ENCODE assay signal across 28 cellular contexts in genomic region chr16:87273471-87274030, GRCh38.
"Had no signal": no experiment of that assay in that cellular context is flagged by ENCODE, and none has a peak within 500 bp of the region (broad histone marks: within the 10 kb centered on the region; RNA-seq: fewer than 3 reads in every experiment).

No MANE protein-coding gene starts in this region.

- H3K4me3 ChIP-seq: coronary artery, dorsolateral prefrontal cortex had no signal

- H3K27ac ChIP-seq: brain microvascular endothelial cell, coronary artery, dorsolateral prefrontal cortex, WERI-Rb-1 had no signal

- H3K27ac Mint-ChIP-seq: activated CD4-positive, alpha-beta memory T cell treated with anti-CD3 and anti-CD28 coated beads, Interleukin-2, amount 10 ng/mL, durations not matched to agents 7 days and 5 days; activated CD4-positive, alpha-beta T cell treated with anti-CD3 and anti-CD28 coated beads for 36 hours; activated CD4-positive, alpha-beta T cell treated with anti-CD3 and anti-CD28 coated beads, Interleukin-2, amount 10 ng/mL, durations not matched to agents 24 days and 14 days; activated naive CD4-positive, alpha-beta T cell treated with anti-CD3 and anti-CD28 coated beads, Interleukin-2, amount 10 ng/mL, durations not matched to agents 7 days and 5 days; activated naive CD4-positive, alpha-beta T cell treated with anti-CD3 and anti-CD28 coated beads, Interleukin-2, amount 50 U/mL, for 72 hours; activated naive CD8-positive, alpha-beta T cell treated with anti-CD3 and anti-CD28 coated beads, Interleukin-2, amount 10 ng/mL, durations not matched to agents 7 days and 5 days; activated T-cell treated with anti-CD3 and anti-CD28 coated beads, Interleukin-2, amount 50 U/mL, for 24 hours; activated T-cell treated with anti-CD3 and anti-CD28 coated beads, Interleukin-2, amount 50 U/mL, for 72 hours; dendritic cell treated with granulocyte-macrophage colony-stimulating factor and Interleukin-4, amounts not matched to agents 40 ng/mL and 50 ng/mL, for 4 days; endodermal cell; T-helper 17 cell; T-helper 2 cell treated with Interferon-gamma antibody and Interleukin-4, amounts not matched to agents 5 μg/mL and 100 μg/mL, for 36 hours had no signal

- ATAC-seq: activated CD4-positive, alpha-beta T cell treated with anti-CD3 and anti-CD28 coated beads for 36 hours; activated naive CD4-positive, alpha-beta T cell treated with anti-CD3 and anti-CD28 coated beads, Interleukin-2, amount 50 U/mL, for 72 hours; activated T-cell treated with anti-CD3 and anti-CD28 coated beads, Interleukin-2, amount 50 U/mL, for 72 hours; esophagus mucosa; T-helper 17 cell had no signal

- H3K9me3 Mint-ChIP-seq: activated CD4-positive, alpha-beta T cell treated with anti-CD3 and anti-CD28 coated beads, Interleukin-2, amount 10 ng/mL, durations not matched to agents 24 days and 14 days; activated naive CD4-positive, alpha-beta T cell treated with anti-CD3 and anti-CD28 coated beads, Interleukin-2, amount 10 ng/mL, durations not matched to agents 7 days and 5 days; activated naive CD4-positive, alpha-beta T cell treated with anti-CD3 and anti-CD28 coated beads, Interleukin-2, amount 50 U/mL, for 72 hours; activated T-cell treated with anti-CD3 and anti-CD28 coated beads, Interleukin-2, amount 50 U/mL, for 72 hours; dendritic cell treated with granulocyte-macrophage colony-stimulating factor and Interleukin-4, amounts not matched to agents 40 ng/mL and 50 ng/mL, for 4 days; endodermal cell; T-helper 2 cell treated with Interferon-gamma antibody and Interleukin-4, amounts not matched to agents 5 μg/mL and 100 μg/mL, for 36 hours had no signal

- H3K4me1 Mint-ChIP-seq: activated CD4-positive, alpha-beta T cell treated with anti-CD3 and anti-CD28 coated beads for 36 hours had no signal

- H3K27me3 Mint-ChIP-seq: activated CD4-positive, alpha-beta memory T cell treated with anti-CD3 and anti-CD28 coated beads, Interleukin-2, amount 10 ng/mL, durations not matched to agents 7 days and 5 days; activated CD4-positive, alpha-beta T cell treated with anti-CD3 and anti-CD28 coated beads, Interleukin-2, amount 10 ng/mL, durations not matched to agents 24 days and 14 days; activated naive CD4-positive, alpha-beta T cell treated with anti-CD3 and anti-CD28 coated beads, Interleukin-2, amount 10 ng/mL, durations not matched to agents 7 days and 5 days had no signal

- H3K4me3 Mint-ChIP-seq: activated CD4-positive, alpha-beta memory T cell treated with anti-CD3 and anti-CD28 coated beads, Interleukin-2, amount 10 ng/mL, durations not matched to agents 7 days and 5 days; activated CD4-positive, alpha-beta T cell treated with anti-CD3 and anti-CD28 coated beads for 36 hours; activated CD4-positive, alpha-beta T cell treated with anti-CD3 and anti-CD28 coated beads, Interleukin-2, amount 10 ng/mL, durations not matched to agents 24 days and 14 days; activated naive CD4-positive, alpha-beta T cell treated with anti-CD3 and anti-CD28 coated beads, Interleukin-2, amount 10 ng/mL, durations not matched to agents 7 days and 5 days; activated naive CD8-positive, alpha-beta T cell treated with anti-CD3 and anti-CD28 coated beads, Interleukin-2, amount 10 ng/mL, durations not matched to agents 7 days and 5 days; activated T-cell treated with anti-CD3 and anti-CD28 coated beads, Interleukin-2, amount 50 U/mL, for 24 hours; activated T-cell treated with anti-CD3 and anti-CD28 coated beads, Interleukin-2, amount 50 U/mL, for 72 hours; dendritic cell treated with granulocyte-macrophage colony-stimulating factor and Interleukin-4, amounts not matched to agents 40 ng/mL and 50 ng/mL, for 4 days; endodermal cell; T-helper 17 cell; T-helper 2 cell treated with Interferon-gamma antibody and Interleukin-4, amounts not matched to agents 5 μg/mL and 100 μg/mL, for 36 hours had no signal

- DNase-seq: activated CD4-positive, alpha-beta memory T cell treated with anti-CD3 and anti-CD28 coated beads, Interleukin-2, amount 10 ng/mL, durations not matched to agents 7 days and 5 days; activated CD4-positive, alpha-beta T cell treated with anti-CD3 and anti-CD28 coated beads for 36 hours; activated CD4-positive, alpha-beta T cell treated with anti-CD3 and anti-CD28 coated beads, Interleukin-2, amount 10 ng/mL, durations not matched to agents 24 days and 14 days; activated CD4-positive, CD25-positive, alpha-beta regulatory T cell; activated CD4-positive, CD25-positive, alpha-beta regulatory T cell treated with anti-CD3 and anti-CD28 coated beads, Interleukin-2, amount 50 U/mL, for 72 hours; activated CD8-positive, alpha-beta memory T cell treated with anti-CD3 and anti-CD28 coated beads, Interleukin-2, amount 50 U/mL, for 48 hours; activated gamma-delta T cell; activated naive CD4-positive, alpha-beta T cell; activated naive CD4-positive, alpha-beta T cell treated with anti-CD3 and anti-CD28 coated beads, Interleukin-2, amount 10 ng/mL, durations not matched to agents 7 days and 5 days; activated naive CD8-positive, alpha-beta T cell treated with anti-CD3 and anti-CD28 coated beads, Interleukin-2, amount 10 ng/mL, durations not matched to agents 7 days and 5 days; activated T-cell treated with anti-CD3 and anti-CD28 coated beads for 4 hours; activated T-cell treated with anti-CD3 and anti-CD28 coated beads, Interleukin-2, amount 50 U/mL, for 24 hours; activated T-cell treated with anti-CD3 and anti-CD28 coated beads, Interleukin-2, amount 50 U/mL, for 72 hours; brain microvascular endothelial cell; effector memory CD4-positive, alpha-beta T cell; endodermal cell; foreskin fibroblast; head of caudate nucleus; T-helper 1 cell; T-helper 17 cell; T1000; WERI-Rb-1 had no signal

- H3K36me3 Mint-ChIP-seq: activated naive CD4-positive, alpha-beta T cell treated with anti-CD3 and anti-CD28 coated beads, Interleukin-2, amount 10 ng/mL, durations not matched to agents 7 days and 5 days; activated naive CD8-positive, alpha-beta T cell treated with anti-CD3 and anti-CD28 coated beads, Interleukin-2, amount 10 ng/mL, durations not matched to agents 7 days and 5 days had no signal

- H3K36me3 ChIP-seq: brain microvascular endothelial cell, WERI-Rb-1 had no signal

- H3K27me3 ChIP-seq: brain microvascular endothelial cell had no signal
